In genomic region chr3:150376001-150376848, GRCh38 we compare ENCODE assay signal across 1 cellular context.
A peak's percentile ranks its signal among the peaks of the same experiment; 100 is the strongest.
TF ChIP-seq lines count a peak whose summit lies in the region.

No MANE protein-coding gene starts in this region.

TF ChIP-seq in K562, 482 proteins besides CTCF, POLR2A, EP300 and RAD21 (continued from another document and continues in another):
- TF ChIP-seq ZNF518B (CRISPR knock-in tag; IDR thresholded peaks at IDR 0.05) (no peak), BRD9 (IDR thresholded peaks at IDR 0.05; ENCODE audit: low read depth, partially characterized antibody) (no peak), L3MBTL2 (IDR thresholded peaks at IDR 0.05) (peak; percentile 95), HMG20A (CRISPR knock-in tag; conservative IDR thresholded peaks at IDR 0.05) (no peak), U2AF1 (optimal IDR thresholded peaks at IDR 0.05; ENCODE audit: low read depth, low read length) (no peak), MCM5 (IDR thresholded peaks at IDR 0.05; ENCODE audit: low read depth) (no peak), ZNF583 (CRISPR knock-in tag; IDR thresholded peaks at IDR 0.05) (no peak), NRF1 (conservative IDR thresholded peaks at IDR 0.05 in 1 of 2, IDR thresholded peaks at IDR 0.05 in 1 of 2) (no peak), NR4A1 (CRISPR knock-in tag; IDR thresholded peaks at IDR 0.05) (no peak), NR4A1 (tag; IDR thresholded peaks at IDR 0.05) (peak; percentile 48; the same call in 1 of the 2 replicates), CAMTA2 (CRISPR knock-in tag; conservative IDR thresholded peaks at IDR 0.05) (no peak), ZBTB2 (IDR thresholded peaks at IDR 0.05) (no peak), HNRNPUL1 (IDR thresholded peaks at IDR 0.05; ENCODE audit: low read length) (no peak), KLF13 (tag; IDR thresholded peaks at IDR 0.05; ENCODE audit: borderline replicate concordance, low read depth) (no peak), ZFPM2 (CRISPR knock-in tag; IDR thresholded peaks at IDR 0.05) (no peak), XRCC3 (IDR thresholded peaks at IDR 0.05) (no peak), NEUROD1 (IDR thresholded peaks at IDR 0.05; ENCODE audit: borderline replicate concordance, low read depth, low read length, partially characterized antibody) (no peak), ZNF696 (CRISPR knock-in tag; conservative IDR thresholded peaks at IDR 0.05) (no peak), ESRRA (IDR thresholded peaks at IDR 0.05; ENCODE audit: borderline replicate concordance, low read depth) (peak; percentile 92), SNIP1 (IDR thresholded peaks at IDR 0.05; ENCODE audit: low read depth) (no peak), DDX20 (tag; IDR thresholded peaks at IDR 0.05; ENCODE audit: low read depth) (0 out of 2 replicates have a peak, but pooled peaks have one; percentile 34), ZKSCAN1 (IDR thresholded peaks at IDR 0.05; ENCODE audit: low read depth, low read length) (no peak), NR1H2 (CRISPR knock-in tag; IDR thresholded peaks at IDR 0.05) (no peak), HDAC8 (tag; IDR thresholded peaks at IDR 0.05) (0 out of 2 replicates have a peak, but pooled peaks have one; percentile 29), CBX5 (IDR thresholded peaks at IDR 0.05; ENCODE audit: borderline replicate concordance, low read depth) (no peak), FOXK1 (CRISPR knock-in tag; IDR thresholded peaks at IDR 0.05; ENCODE audit: borderline replicate concordance) (no peak), FUS (optimal IDR thresholded peaks at IDR 0.05; ENCODE audit: low read depth, low read length) (no peak), MTA3 (IDR thresholded peaks at IDR 0.05; ENCODE audit: borderline replicate concordance) (no peak), MAZ (CRISPR knock-in tag; conservative IDR thresholded peaks at IDR 0.05 in 1 of 2, IDR thresholded peaks at IDR 0.05 in 1 of 2) (no peak), SNRNP70 (optimal IDR thresholded peaks at IDR 0.05; ENCODE audit: low read depth, low read length) (no peak), MEF2D (tag; conservative IDR thresholded peaks at IDR 0.05; ENCODE audit: low read depth) (0 out of 2 replicates have a peak, but pooled peaks have one; percentile 60), CHD2 (IDR thresholded peaks at IDR 0.05; ENCODE audit: low read depth, low read length) (no peak), PRDM10 (IDR thresholded peaks at IDR 0.05; ENCODE audit: partially characterized antibody) (no peak), MYC (IDR thresholded peaks at IDR 0.05; ENCODE audit: low read depth, low read length) (peak; percentile 39), MYC (CRISPR knock-in tag; IDR thresholded peaks at IDR 0.05; ENCODE audit: borderline replicate concordance, low read depth) (no peak), TGIF2 (CRISPR knock-in tag; IDR thresholded peaks at IDR 0.05) (no peak), ZNF197 (CRISPR knock-in tag; IDR thresholded peaks at IDR 0.05; ENCODE audit: low read depth) (peak; percentile 71; the same call in 1 of the 2 replicates), SPI1 (IDR thresholded peaks at IDR 0.05; ENCODE audit: borderline replicate concordance, low read depth, low read length) (no peak), PCBP1 (IDR thresholded peaks at IDR 0.05; ENCODE audit: low read depth, low read length, poor library complexity, severe bottlenecking) (no peak), MTF1 (CRISPR knock-in tag; IDR thresholded peaks at IDR 0.05; ENCODE audit: borderline replicate concordance) (no peak), ZNF764 (CRISPR knock-in tag; IDR thresholded peaks at IDR 0.05; ENCODE audit: low read depth) (no peak)
- TF ChIP-seq, protein P1, sequence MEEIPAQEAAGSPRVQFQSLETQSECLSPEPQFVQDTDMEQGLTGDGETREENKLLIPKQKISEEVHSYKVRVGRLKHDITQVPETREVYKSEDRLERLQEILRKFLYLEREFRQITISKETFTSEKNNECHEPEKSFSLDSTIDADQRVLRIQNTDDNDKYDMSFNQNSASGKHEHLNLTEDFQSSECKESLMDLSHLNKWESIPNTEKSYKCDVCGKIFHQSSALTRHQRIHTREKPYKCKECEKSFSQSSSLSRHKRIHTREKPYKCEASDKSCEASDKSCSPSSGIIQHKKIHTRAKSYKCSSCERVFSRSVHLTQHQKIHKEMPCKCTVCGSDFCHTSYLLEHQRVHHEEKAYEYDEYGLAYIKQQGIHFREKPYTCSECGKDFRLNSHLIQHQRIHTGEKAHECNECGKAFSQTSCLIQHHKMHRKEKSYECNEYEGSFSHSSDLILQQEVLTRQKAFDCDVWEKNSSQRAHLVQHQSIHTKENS (CRISPR knock-in tag; IDR thresholded peaks at IDR 0.05), result no peak
- TF ChIP-seq, protein P2, sequence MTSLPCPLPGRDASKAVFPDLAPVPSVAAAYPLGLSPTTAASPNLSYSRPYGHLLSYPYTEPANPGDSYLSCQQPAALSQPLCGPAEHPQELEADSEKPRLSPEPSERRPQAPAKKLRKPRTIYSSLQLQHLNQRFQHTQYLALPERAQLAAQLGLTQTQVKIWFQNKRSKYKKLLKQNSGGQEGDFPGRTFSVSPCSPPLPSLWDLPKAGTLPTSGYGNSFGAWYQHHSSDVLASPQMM (CRISPR knock-in tag; IDR thresholded peaks at IDR 0.05), result no peak
- TF ChIP-seq, protein P3, sequence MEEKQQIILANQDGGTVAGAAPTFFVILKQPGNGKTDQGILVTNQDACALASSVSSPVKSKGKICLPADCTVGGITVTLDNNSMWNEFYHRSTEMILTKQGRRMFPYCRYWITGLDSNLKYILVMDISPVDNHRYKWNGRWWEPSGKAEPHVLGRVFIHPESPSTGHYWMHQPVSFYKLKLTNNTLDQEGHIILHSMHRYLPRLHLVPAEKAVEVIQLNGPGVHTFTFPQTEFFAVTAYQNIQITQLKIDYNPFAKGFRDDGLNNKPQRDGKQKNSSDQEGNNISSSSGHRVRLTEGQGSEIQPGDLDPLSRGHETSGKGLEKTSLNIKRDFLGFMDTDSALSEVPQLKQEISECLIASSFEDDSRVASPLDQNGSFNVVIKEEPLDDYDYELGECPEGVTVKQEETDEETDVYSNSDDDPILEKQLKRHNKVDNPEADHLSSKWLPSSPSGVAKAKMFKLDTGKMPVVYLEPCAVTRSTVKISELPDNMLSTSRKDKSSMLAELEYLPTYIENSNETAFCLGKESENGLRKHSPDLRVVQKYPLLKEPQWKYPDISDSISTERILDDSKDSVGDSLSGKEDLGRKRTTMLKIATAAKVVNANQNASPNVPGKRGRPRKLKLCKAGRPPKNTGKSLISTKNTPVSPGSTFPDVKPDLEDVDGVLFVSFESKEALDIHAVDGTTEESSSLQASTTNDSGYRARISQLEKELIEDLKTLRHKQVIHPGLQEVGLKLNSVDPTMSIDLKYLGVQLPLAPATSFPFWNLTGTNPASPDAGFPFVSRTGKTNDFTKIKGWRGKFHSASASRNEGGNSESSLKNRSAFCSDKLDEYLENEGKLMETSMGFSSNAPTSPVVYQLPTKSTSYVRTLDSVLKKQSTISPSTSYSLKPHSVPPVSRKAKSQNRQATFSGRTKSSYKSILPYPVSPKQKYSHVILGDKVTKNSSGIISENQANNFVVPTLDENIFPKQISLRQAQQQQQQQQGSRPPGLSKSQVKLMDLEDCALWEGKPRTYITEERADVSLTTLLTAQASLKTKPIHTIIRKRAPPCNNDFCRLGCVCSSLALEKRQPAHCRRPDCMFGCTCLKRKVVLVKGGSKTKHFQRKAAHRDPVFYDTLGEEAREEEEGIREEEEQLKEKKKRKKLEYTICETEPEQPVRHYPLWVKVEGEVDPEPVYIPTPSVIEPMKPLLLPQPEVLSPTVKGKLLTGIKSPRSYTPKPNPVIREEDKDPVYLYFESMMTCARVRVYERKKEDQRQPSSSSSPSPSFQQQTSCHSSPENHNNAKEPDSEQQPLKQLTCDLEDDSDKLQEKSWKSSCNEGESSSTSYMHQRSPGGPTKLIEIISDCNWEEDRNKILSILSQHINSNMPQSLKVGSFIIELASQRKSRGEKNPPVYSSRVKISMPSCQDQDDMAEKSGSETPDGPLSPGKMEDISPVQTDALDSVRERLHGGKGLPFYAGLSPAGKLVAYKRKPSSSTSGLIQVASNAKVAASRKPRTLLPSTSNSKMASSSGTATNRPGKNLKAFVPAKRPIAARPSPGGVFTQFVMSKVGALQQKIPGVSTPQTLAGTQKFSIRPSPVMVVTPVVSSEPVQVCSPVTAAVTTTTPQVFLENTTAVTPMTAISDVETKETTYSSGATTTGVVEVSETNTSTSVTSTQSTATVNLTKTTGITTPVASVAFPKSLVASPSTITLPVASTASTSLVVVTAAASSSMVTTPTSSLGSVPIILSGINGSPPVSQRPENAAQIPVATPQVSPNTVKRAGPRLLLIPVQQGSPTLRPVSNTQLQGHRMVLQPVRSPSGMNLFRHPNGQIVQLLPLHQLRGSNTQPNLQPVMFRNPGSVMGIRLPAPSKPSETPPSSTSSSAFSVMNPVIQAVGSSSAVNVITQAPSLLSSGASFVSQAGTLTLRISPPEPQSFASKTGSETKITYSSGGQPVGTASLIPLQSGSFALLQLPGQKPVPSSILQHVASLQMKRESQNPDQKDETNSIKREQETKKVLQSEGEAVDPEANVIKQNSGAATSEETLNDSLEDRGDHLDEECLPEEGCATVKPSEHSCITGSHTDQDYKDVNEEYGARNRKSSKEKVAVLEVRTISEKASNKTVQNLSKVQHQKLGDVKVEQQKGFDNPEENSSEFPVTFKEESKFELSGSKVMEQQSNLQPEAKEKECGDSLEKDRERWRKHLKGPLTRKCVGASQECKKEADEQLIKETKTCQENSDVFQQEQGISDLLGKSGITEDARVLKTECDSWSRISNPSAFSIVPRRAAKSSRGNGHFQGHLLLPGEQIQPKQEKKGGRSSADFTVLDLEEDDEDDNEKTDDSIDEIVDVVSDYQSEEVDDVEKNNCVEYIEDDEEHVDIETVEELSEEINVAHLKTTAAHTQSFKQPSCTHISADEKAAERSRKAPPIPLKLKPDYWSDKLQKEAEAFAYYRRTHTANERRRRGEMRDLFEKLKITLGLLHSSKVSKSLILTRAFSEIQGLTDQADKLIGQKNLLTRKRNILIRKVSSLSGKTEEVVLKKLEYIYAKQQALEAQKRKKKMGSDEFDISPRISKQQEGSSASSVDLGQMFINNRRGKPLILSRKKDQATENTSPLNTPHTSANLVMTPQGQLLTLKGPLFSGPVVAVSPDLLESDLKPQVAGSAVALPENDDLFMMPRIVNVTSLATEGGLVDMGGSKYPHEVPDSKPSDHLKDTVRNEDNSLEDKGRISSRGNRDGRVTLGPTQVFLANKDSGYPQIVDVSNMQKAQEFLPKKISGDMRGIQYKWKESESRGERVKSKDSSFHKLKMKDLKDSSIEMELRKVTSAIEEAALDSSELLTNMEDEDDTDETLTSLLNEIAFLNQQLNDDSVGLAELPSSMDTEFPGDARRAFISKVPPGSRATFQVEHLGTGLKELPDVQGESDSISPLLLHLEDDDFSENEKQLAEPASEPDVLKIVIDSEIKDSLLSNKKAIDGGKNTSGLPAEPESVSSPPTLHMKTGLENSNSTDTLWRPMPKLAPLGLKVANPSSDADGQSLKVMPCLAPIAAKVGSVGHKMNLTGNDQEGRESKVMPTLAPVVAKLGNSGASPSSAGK (IDR thresholded peaks at IDR 0.05), result peak; percentile 90
